In the genomic region with DNA sequence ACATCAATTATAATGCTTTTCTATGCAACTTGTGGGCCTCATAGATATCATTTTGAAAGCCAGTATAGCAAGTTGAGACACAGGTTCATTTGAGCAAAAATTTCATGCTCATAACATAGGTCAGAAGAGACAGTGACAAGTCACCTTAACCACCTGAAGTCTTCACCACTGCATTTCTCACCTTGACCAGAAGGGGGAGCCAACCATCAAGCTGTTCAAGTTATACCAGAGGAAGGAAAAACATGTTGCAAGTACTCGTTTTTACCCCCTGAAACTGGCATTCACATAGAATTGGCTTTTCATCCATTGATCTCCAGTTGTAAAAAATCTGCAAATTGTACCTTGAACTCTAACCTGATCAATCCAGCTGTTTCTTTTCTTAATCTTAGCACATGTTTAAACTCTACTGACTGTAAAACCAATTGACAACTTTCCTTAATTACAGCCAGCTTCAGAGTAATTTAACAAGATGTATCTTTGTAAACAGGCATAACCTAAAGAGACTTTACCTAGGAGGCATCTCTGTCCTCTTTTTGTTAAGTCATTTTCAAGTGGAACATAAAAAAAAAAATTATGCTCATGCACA, we compare ENCODE assay signal across 8 cellular contexts. TPM values are rescaled to one million over a fixed set of nuclear protein-coding genes. Genes with fewer than 3 reads are reported as not detected.
DNase-seq lines count a peak whose midpoint lies in the region; ATAC-seq and TF ChIP-seq lines count a peak whose summit lies in the region.

No MANE protein-coding gene starts in this region.

- TF ChIP-seq CTCF in CD4-positive, alpha-beta T cell (IDR thresholded peaks at IDR 0.05), result peak; percentile 93
- peak; percentile 95 for TF ChIP-seq CTCF in HL-60 (IDR thresholded peaks at IDR 0.05; ENCODE audit: insufficient read depth, low read length)
- TF ChIP-seq CTCF in OCI-LY3 (IDR thresholded peaks at IDR 0.05; ENCODE audit: low read depth, low read length), result peak; percentile 98
- TF ChIP-seq CTCF in fibroblast of lung (conservative IDR thresholded peaks at IDR 0.05 in 1 of 2, IDR thresholded peaks at IDR 0.05 in 1 of 2; ENCODE audit: low read depth in 1 of 2, low read length in 2 of 2), result peak; percentile 99
- TF ChIP-seq CTCF in neutrophil (IDR thresholded peaks at IDR 0.05), result peak; percentile 91

- no peak overlapping the region for H3K4me3 ChIP-seq in HL-60 (replicated peaks; ENCODE audit: insufficient read depth, low read length)
- no peak overlapping the region for H3K4me3 ChIP-seq in OCI-LY3 (ENCODE audit: low read length)
- no peak overlapping the region for H3K4me3 ChIP-seq in fibroblast of lung (replicated peaks in 1 of 4; ENCODE audit: control extremely low read depth in 1 of 4, insufficient read depth in 1 of 4, low read depth in 3 of 4, low read length in 4 of 4)
- H3K4me3 ChIP-seq in neutrophil (ENCODE audit: low read depth in 1 of 2, low read length in 1 of 2), result no peak overlapping the region

- H3K27ac ChIP-seq in CD4-positive, alpha-beta T cell (ENCODE audit: low read depth, low read length), result no peak overlapping the region
- no peak overlapping the region for H3K27ac ChIP-seq in HL-60 (replicated peaks)
- no peak overlapping the region for H3K27ac ChIP-seq in OCI-LY3 (ENCODE audit: low read length)
- no peak overlapping the region for H3K27ac ChIP-seq in fibroblast of lung (ENCODE audit: insufficient read depth, low read length)
- H3K27ac ChIP-seq in neutrophil, result no peak overlapping the region

- DNase-seq in CD4-positive, alpha-beta T cell, result peak; percentile 61 to 81 (median 74)
- DNase-seq in HL-60 (ENCODE audit: low read depth in 1 of 2, low spot score in 1 of 2) (peak; percentile 52 to 77), activated T-cell treated with anti-CD3 and anti-CD28 coated beads for 4 hours (peak; percentile 85), fibroblast of lung (ENCODE audit: low read depth in 2 of 2) (peak; percentile 62 to 84), superior temporal gyrus (ENCODE audit: extremely low spot score) (peak; percentile 92)

- no peaks in the 10 kb centered on the region for H3K27me3 ChIP-seq in CD4-positive, alpha-beta T cell (ENCODE audit: control insufficient read depth, insufficient read depth, low read length)
- no peaks in the 10 kb centered on the region for H3K27me3 ChIP-seq in HL-60 (ENCODE audit: insufficient read depth, poor library complexity, severe bottlenecking)
- H3K27me3 ChIP-seq in OCI-LY3 (ENCODE audit: low read depth, low read length), result no peaks in the 10 kb centered on the region
- no peaks in the 10 kb centered on the region for H3K27me3 ChIP-seq in fibroblast of lung (ENCODE audit: control insufficient read depth, insufficient read depth, low read length)
- H3K27me3 ChIP-seq in neutrophil, result no peaks in the 10 kb centered on the region

- H3K4me2 ChIP-seq in OCI-LY3 (ENCODE audit: low read length), result peak overlapping the region; percentile 31
- H3K4me2 ChIP-seq in fibroblast of lung (ENCODE audit: extremely low read depth, insufficient read depth, low read length), result no peak overlapping the region

- H3K9ac ChIP-seq in OCI-LY3 (ENCODE audit: low read length) (no peak overlapping the region), fibroblast of lung (ENCODE audit: insufficient read depth, low read length) (no peak overlapping the region)

- no peaks in the 10 kb centered on the region for H3K9me3 Mint-ChIP-seq in CD4-positive, alpha-beta T cell

- H3K36me3 Mint-ChIP-seq in CD4-positive, alpha-beta T cell (ENCODE audit: low read depth), result no peaks in the 10 kb centered on the region

- no peaks in the 10 kb centered on the region for H3K4me1 ChIP-seq in OCI-LY3 (ENCODE audit: low read length)
- peaks cover 6% of the 10 kb centered on the region for H3K4me1 ChIP-seq in fibroblast of lung (ENCODE audit: control insufficient read depth, extremely low read depth, insufficient read depth, low read length)
- H3K4me1 ChIP-seq in neutrophil (ENCODE audit: control insufficient read depth in 1 of 2, insufficient read depth in 1 of 2, low read depth in 1 of 2, low read length in 1 of 2), result peaks cover 0 to 10% of the 10 kb centered on the region in 2 experiments

- no peaks in the 10 kb centered on the region for H3K9me3 ChIP-seq in CD4-positive, alpha-beta T cell (ENCODE audit: control insufficient read depth, low read length)
- no peaks in the 10 kb centered on the region for H3K9me3 ChIP-seq in OCI-LY3 (ENCODE audit: insufficient read depth, low read length)
- H3K9me3 ChIP-seq in fibroblast of lung (ENCODE audit: control insufficient read depth, insufficient read depth, low read depth, low read length), result no peaks in the 10 kb centered on the region
- H3K9me3 ChIP-seq in neutrophil, result no peaks in the 10 kb centered on the region

- CTCF ChIA-PET in CD4-positive, alpha-beta T cell (lab: Charles Lee), result interaction anchor here (0.6 to 2.7 kb wide), 22 partner anchors 8 to 185 kb away, joined by 3 to 12 read pairs (median 4); a partner anchor contains a TSS

- H3K36me3 ChIP-seq in OCI-LY3 (replicated peaks; ENCODE audit: low read depth, low read length) (no peaks in the 10 kb centered on the region), fibroblast of lung (ENCODE audit: control insufficient read depth, insufficient read depth, low read length) (no peaks in the 10 kb centered on the region), neutrophil (no peaks in the 10 kb centered on the region)

- intact Hi-C loops in CD4-positive, alpha-beta T cell (cut with DNase I, micrococcal nuclease), result loop anchor here (1.0 kb wide), 1 partner anchor 185 kb away; no protein-coding TSS in a partner anchor

- POLR2A ChIA-PET in CD4-positive, alpha-beta T cell (lab: Charles Lee), result interaction anchor here (0.8 to 1.4 kb wide), 4 partner anchors 35 to 69 kb away, joined by 3 to 9 read pairs (median 4); a partner anchor contains a TSS

- H3K4me3 Mint-ChIP-seq in CD4-positive, alpha-beta T cell, result no peak overlapping the region

- no peak overlapping the region for H3K27ac Mint-ChIP-seq in CD4-positive, alpha-beta T cell

- peak overlapping the region; percentile 61; the same call in 1 of the 2 replicates for H2AFZ ChIP-seq in OCI-LY3 (ENCODE audit: low read depth, low read length)
- H2AFZ ChIP-seq in fibroblast of lung (ENCODE audit: low read length), result no peak overlapping the region

- H3K79me2 ChIP-seq in OCI-LY3 (ENCODE audit: low read length) (no peaks in the 10 kb centered on the region), fibroblast of lung (ENCODE audit: control insufficient read depth, insufficient read depth, low read length) (no peaks in the 10 kb centered on the region)

- peak; percentile 94 for ATAC-seq in CD4-positive, alpha-beta T cell (ENCODE audit: poor library complexity)
- peak; percentile 82 for ATAC-seq in GM19372 (IDR thresholded peaks at IDR 0.05; ENCODE audit: low read depth, unreplicated experiment)

- no peaks in the 10 kb centered on the region for H3K27me3 Mint-ChIP-seq in CD4-positive, alpha-beta T cell

- H4K20me1 ChIP-seq in OCI-LY3 (ENCODE audit: insufficient read depth, low read length) (no peaks in the 10 kb centered on the region), fibroblast of lung (ENCODE audit: control insufficient read depth, extremely low read depth, insufficient read depth, low read length) (no peaks in the 10 kb centered on the region)

- H3K4me1 Mint-ChIP-seq in CD4-positive, alpha-beta T cell (ENCODE audit: low read depth), result peaks cover 7% of the 10 kb centered on the region

RNA-seq across cellular contexts. Expression of a gene that starts 1.4 kb away (rescaled TPM):
- total RNA-seq in CD4-positive, alpha-beta T cell, result not detected
- 0.51 and 4.0 TPM in 2 replicates for total RNA-seq in fibroblast of lung
- polyA plus RNA-seq in fibroblast of lung, result 0.20 TPM in 2 replicates
- polyA plus RNA-seq in fibroblast of lung (2012), result 0.30 and 0.42 TPM in 2 replicates
- polyA minus RNA-seq in fibroblast of lung (ENCODE audit: low replicate concordance), result not detected in 2 replicates

RNA-seq across cellular contexts. Expression of a gene that starts 36.2 kb away (rescaled TPM):
- total RNA-seq in CD4-positive, alpha-beta T cell, result 10 to 100 TPM; 58.0 to 65.2 TPM
- 132 and 209 TPM in 2 replicates for total RNA-seq in fibroblast of lung
- polyA plus RNA-seq in fibroblast of lung, result 218 and 253 TPM in 2 replicates
- polyA plus RNA-seq in fibroblast of lung (2012), result 165 and 171 TPM in 2 replicates
- 199 and 251 TPM in 2 replicates for polyA minus RNA-seq in fibroblast of lung (ENCODE audit: low replicate concordance)

RNA-seq across cellular contexts. Expression of a gene that starts 40.8 kb away (rescaled TPM):
- total RNA-seq in CD4-positive, alpha-beta T cell, result 10 to 100 TPM; 33.4 to 43.9 TPM
- 70.4 and 93.3 TPM in 2 replicates for total RNA-seq in fibroblast of lung
- 77.2 and 95.4 TPM in 2 replicates for polyA plus RNA-seq in fibroblast of lung
- 53.2 and 62.6 TPM in 2 replicates for polyA plus RNA-seq in fibroblast of lung (2012)
- 13.2 and 18.0 TPM in 2 replicates for polyA minus RNA-seq in fibroblast of lung (ENCODE audit: low replicate concordance)
